1 cellular context compared by ENCODE assay signal in genomic region chr22:21842946-21843345, GRCh38.
TF ChIP-seq lines count a peak whose summit lies in the region.

No MANE protein-coding gene starts in this region.

TF ChIP-seq in IMR-90, 13 proteins besides CTCF, POLR2A, EP300 and RAD21 (continued from another document):
- TF ChIP-seq ELK1 (IDR thresholded peaks at IDR 0.05; ENCODE audit: borderline replicate concordance, low read depth, low read length) (no peak), FOS (IDR thresholded peaks at IDR 0.05; ENCODE audit: low read depth, low read length) (no peak), SMC3 (IDR thresholded peaks at IDR 0.05; ENCODE audit: low read depth, low read length) (no peak), RCOR1 (IDR thresholded peaks at IDR 0.05; ENCODE audit: insufficient replicate concordance, low read length) (no peak), RFX5 (IDR thresholded peaks at IDR 0.05; ENCODE audit: low read depth, low read length) (no peak), MXI1 (IDR thresholded peaks at IDR 0.05; ENCODE audit: borderline replicate concordance, low read depth, low read length) (no peak), MAFK (IDR thresholded peaks at IDR 0.05; ENCODE audit: low read depth, low read length) (no peak), CHD1 (IDR thresholded peaks at IDR 0.05; ENCODE audit: low read depth, low read length) (no peak), CEBPB (IDR thresholded peaks at IDR 0.05; ENCODE audit: low read depth, low read length) (no peak), BHLHE40 (IDR thresholded peaks at IDR 0.05; ENCODE audit: low read depth, low read length) (no peak), NFE2L2 (IDR thresholded peaks at IDR 0.05; ENCODE audit: low read depth, low read length) (no peak)
